8 cellular contexts compared by ENCODE assay signal in the genomic region with DNA sequence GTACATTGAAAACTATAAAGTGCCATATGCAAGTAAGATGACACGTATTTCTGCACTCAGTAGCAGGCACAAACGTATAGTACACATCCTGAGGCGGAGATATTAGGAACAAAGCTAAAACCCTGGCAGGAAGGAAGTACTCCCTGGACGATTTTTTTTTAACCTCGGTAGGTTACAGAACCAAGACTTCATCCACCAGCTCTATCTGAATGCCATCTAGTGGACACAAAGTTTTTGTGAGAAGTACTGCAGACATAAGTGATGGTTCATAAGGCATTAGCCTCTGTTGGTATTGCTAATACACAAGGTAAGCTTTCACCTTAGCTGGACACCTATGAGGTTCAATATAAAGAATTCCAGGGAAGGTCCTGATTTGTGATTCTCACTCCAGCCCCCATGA.
A peak's percentile ranks its signal among the peaks of the same experiment; 100 is the strongest.
DNase-seq lines count a peak whose midpoint lies in the region; ATAC-seq and TF ChIP-seq lines count a peak whose summit lies in the region.

No MANE protein-coding gene starts in this region.

- H3K27me3 ChIP-seq in Peyer's patch: no peaks in the 10 kb centered on the region

- TF ChIP-seq CTCF in Peyer's patch (IDR thresholded peaks at IDR 0.05): peak in 4 of 6 experiments; percentile 31 to 52 (median 39)

- DNase-seq in ELR (ENCODE audit: low read depth) (peak; percentile 61), Peyer's patch (no peak), fibroblast of the conjunctiva (ENCODE audit: low read depth) (peak; percentile 9), superior temporal gyrus (ENCODE audit: extremely low spot score) (peak; percentile 77), NCI-H1048 (lab: John Stamatoyannopoulos, UW) (no peak), NCI-H2029 (lab: John Stamatoyannopoulos, UW) (no peak)

- H3K4me1 ChIP-seq in Peyer's patch: no peaks in the 10 kb centered on the region

- no peaks in the 10 kb centered on the region for H3K36me3 ChIP-seq in Peyer's patch

- TF ChIP-seq POLR2A in Peyer's patch (IDR thresholded peaks at IDR 0.05): no peak

- no peak overlapping the region for H3K4me3 ChIP-seq in Peyer's patch

- no peak overlapping the region for H3K27ac ChIP-seq in Peyer's patch

- no peaks in the 10 kb centered on the region for H3K9me3 ChIP-seq in Peyer's patch

- ATAC-seq in HG02885 (IDR thresholded peaks at IDR 0.05; ENCODE audit: poor library complexity, unreplicated experiment): peak; percentile 60
- ATAC-seq in GM21381 (IDR thresholded peaks at IDR 0.05; ENCODE audit: unreplicated experiment): no peak

Comparison
In these comparisons a context has a peak if more than half of its experiments do, and no peak if none do; other contexts are left out.
1. DNase-seq: peak in ELR (single experiment), fibroblast of the conjunctiva (single experiment) and superior temporal gyrus (single experiment); none in Peyer's patch (0 of 3), NCI-H1048 (single experiment) and NCI-H2029 (single experiment).